Comparison of ENCODE assay signal across 8 cellular contexts in genomic region chr1:28104866-28105467, GRCh38. TPM values are rescaled to one million over a fixed set of nuclear protein-coding genes. Genes with fewer than 3 reads are reported as not detected.
DNase-seq lines count a peak whose midpoint lies in the region; ATAC-seq and TF ChIP-seq lines count a peak whose summit lies in the region.

No MANE protein-coding gene starts in this region.

- H3K4me3 ChIP-seq in epithelial cell of esophagus (ENCODE audit: low read length) (no peak overlapping the region), gastrocnemius medialis (peak overlapping the region in 2 of 4 donors; percentile 16 to 17)

- no peak for TF ChIP-seq POLR2A in gastrocnemius medialis (IDR thresholded peaks at IDR 0.05)

- intact Hi-C loops in gastrocnemius medialis (cut with DNase I; ENCODE audit: low total_unique reads) = no loop called here

- no peaks in the 10 kb centered on the region for H3K9me3 ChIP-seq in gastrocnemius medialis

- peak; percentile 32 for DNase-seq in COLO668 (lab: John Stamatoyannopoulos, UW; ENCODE audit: unreplicated experiment)
- DNase-seq in NCI-H69 (lab: John Stamatoyannopoulos, UW) = peak; percentile 12
- DNase-seq in epithelial cell of esophagus (ENCODE audit: low read depth) = peak; percentile 77
- DNase-seq in middle frontal gyrus (ENCODE audit: extremely low spot score, low spot score) = peak; percentile 74
- DNase-seq in stimulated activated naive CD4-positive, alpha-beta T cell (lab: John Stamatoyannopoulos, UW) = no peak
- no peak for DNase-seq in T-helper 2 cell
- no peak for DNase-seq in gastrocnemius medialis
- no peak for DNase-seq in stimulated activated CD4-positive, alpha-beta T cell treated with anti-CD3 and anti-CD28 coated beads, Interleukin-15, amount 100 ng/mL, for 24 hours

- no peaks in the 10 kb centered on the region for H3K27me3 ChIP-seq in gastrocnemius medialis

- TF ChIP-seq CTCF in epithelial cell of esophagus (IDR thresholded peaks at IDR 0.05; ENCODE audit: insufficient read depth, low read depth, low read length, missing control alignments) = no peak
- no peak for TF ChIP-seq CTCF in gastrocnemius medialis (IDR thresholded peaks at IDR 0.05 in 4 of 5, conservative IDR thresholded peaks at IDR 0.05 in 1 of 5)

- H3K4me1 ChIP-seq in gastrocnemius medialis = peaks cover 0 to 4% of the 10 kb centered on the region in 2 donors

- no peaks in the 10 kb centered on the region for H3K36me3 ChIP-seq in gastrocnemius medialis

- in situ Hi-C loops in gastrocnemius medialis (cut with MboI; ENCODE audit: low sequenced_read_pairs in 4 of 4) = no loop called here

- no peak overlapping the region for H3K27ac ChIP-seq in gastrocnemius medialis

- ATAC-seq in gastrocnemius medialis = no peak

RNA-seq across cellular contexts. Expression of gene EYA3, which starts 16.6 kb away (rescaled TPM):
- 10 to 100 TPM in 3 of 4 donors, 1 to 10 TPM in 1; 9.2 to 19.5 (median 15.4) TPM for total RNA-seq in gastrocnemius medialis

Comparison
In these comparisons a context has a peak if more than half of its experiments do, and no peak if none do; other contexts are left out.
1. DNase-seq: peak in COLO668 (single experiment), NCI-H69 (single experiment), epithelial cell of esophagus (single experiment) and middle frontal gyrus (single experiment); none in stimulated activated naive CD4-positive, alpha-beta T cell (0 of 6), T-helper 2 cell (0 of 5), gastrocnemius medialis (0 of 2) and stimulated activated CD4-positive, alpha-beta T cell treated with anti-CD3 and anti-CD28 coated beads, Interleukin-15, amount 100 ng/mL, for 24 hours (single experiment).